Comparison of ENCODE assay signal across 35 cellular contexts in genomic region chr6:169022079-169022478, GRCh38.
DNase-seq lines count a peak whose midpoint lies in the region; ATAC-seq, FAIRE-seq and TF ChIP-seq lines count a peak whose summit lies in the region.
"Had no signal": no experiment of that assay in that cellular context is flagged by ENCODE, and none has a peak within 500 bp of the region (broad histone marks: within the 10 kb centered on the region; RNA-seq: fewer than 3 reads in every experiment).

No MANE protein-coding gene starts in this region.

- TF ChIP-seq CTCF in HepG2 (CRISPR knock-in tag; IDR thresholded peaks at IDR 0.05) (peak; percentile 46), right lobe of liver (IDR thresholded peaks at IDR 0.05) (no peak), VCaP (conservative IDR thresholded peaks at IDR 0.05) (peak; percentile 28; the same call in 1 of the 2 replicates), lower lobe of right lung (IDR thresholded peaks at IDR 0.05) (no peak)

- no peak overlapping the region for H3K9ac ChIP-seq in HepG2 (ENCODE audit: insufficient read depth, low read depth, low read length)
- H3K9ac ChIP-seq: BLaER1, parathyroid adenoma had no signal

- no TSS peak for BruUV-seq in HepG2 (replicated peaks; lab: Mats Ljungman, UMichigan)

- no peaks in the 10 kb centered on the region for H4K20me1 ChIP-seq in HepG2 (ENCODE audit: insufficient read depth, low read length)
- H4K20me1 ChIP-seq: BLaER1 had no signal

- in situ Hi-C loops in HepG2 (cut with HindIII; ENCODE audit: extremely low pct_ligation_motif_present, low pct_unique_long_range_greater_than_20kb), result no loop called here

- H3K36me3 ChIP-seq in HepG2 (replicated peaks in 1 of 2; ENCODE audit: control insufficient read depth in 1 of 2, insufficient read depth in 2 of 2, low read length in 2 of 2), result no peaks in the 10 kb centered on the region
- no peaks in the 10 kb centered on the region for H3K36me3 ChIP-seq in right lobe of liver
- H3K36me3 ChIP-seq in lower lobe of right lung, result no peaks in the 10 kb centered on the region
- H3K36me3 ChIP-seq: BLaER1, colonic mucosa, HAP-1, right atrium auricular region, uterus had no signal

- CTCF ChIA-PET in HepG2 (lab: Yijun Ruan, JAX; ENCODE audit: low intra/inter-chr PET ratio, low total read pairs), result no interaction called here

- peaks cover 0 to 6% of the 10 kb centered on the region in 2 experiments; a peak in 1 of 5 replicates for H3K27me3 ChIP-seq in HepG2 (ENCODE audit: control insufficient read depth in 1 of 2, insufficient read depth in 2 of 2, low read length in 2 of 2)
- H3K27me3 ChIP-seq in right lobe of liver, result no peaks in the 10 kb centered on the region
- H3K27me3 ChIP-seq in lower lobe of right lung (ENCODE audit: low read depth), result peaks cover 5% of the 10 kb centered on the region
- H3K27me3 ChIP-seq: BLaER1, colonic mucosa, right atrium auricular region, uterus had no signal

- H3K79me2 ChIP-seq in HepG2 (ENCODE audit: insufficient read depth, low read length), result no peaks in the 10 kb centered on the region
- H3K79me2 ChIP-seq: parathyroid adenoma had no signal

- POLR2A ChIA-PET in HepG2 (lab: Yijun Ruan, JAX), result no interaction called here

- DNase-seq in HepG2 (ENCODE audit: low spot score) (no peak), right lobe of liver (no peak), iPS-NIHi11 (ENCODE audit: low spot score) (peak; percentile 26), lower lobe of right lung (no peak), cerebellar cortex (ENCODE audit: low spot score) (no peak)
- DNase-seq: activated CD4-positive, alpha-beta T cell treated with anti-CD3 and anti-CD28 coated beads, Interleukin-2, amount 10 ng/mL, durations not matched to agents 7 days and 5 days; activated gamma-delta T cell; activated naive CD8-positive, alpha-beta T cell treated with anti-CD3 and anti-CD28 coated beads for 36 hours; activated T-cell treated with anti-CD3 and anti-CD28 coated beads, Interleukin-2, amount 50 U/mL, for 1 hour; anterior cingulate cortex; colonic mucosa; effector CD8-positive, alpha-beta T cell; mesenchymal stem cell; MV-4-11; NCI-H1694 treated with DMSO at 0.1 percent for 48 hours; NCI-H524; SHP77 treated with DMSO at 0.1 percent for 48 hours; stimulated activated CD4-positive, alpha-beta T cell treated with anti-CD3 and anti-CD28 coated beads, Interleukin-1b, Interleukin-23, amount 100 ng/mL, for 48 hours; stimulated activated naive CD8-positive, alpha-beta T cell treated with anti-CD3 and anti-CD28 coated beads, Interleukin-15, Interleukin-2, amounts not matched to agents 100 U/mL and 50 U/mL, for 24 hours; SW 1271; T-helper 9 cell; uterus had no signal

- TF ChIP-seq EP300 in HepG2 (IDR thresholded peaks at IDR 0.05; ENCODE audit: low read depth in 2 of 2, low read length in 2 of 2) (no peak), HepG2 (CRISPR knock-in tag; IDR thresholded peaks at IDR 0.05; ENCODE audit: borderline replicate concordance) (no peak)

- TF ChIP-seq POLR2A in HepG2 (IDR thresholded peaks at IDR 0.05; ENCODE audit: insufficient read depth in 1 of 2, low read depth in 2 of 2, low read length in 2 of 2) (no peak), right lobe of liver (IDR thresholded peaks at IDR 0.05) (no peak)

- ATAC-seq in HepG2 (no peak), right lobe of liver (no peak), lower lobe of right lung (no peak), HG03378 (IDR thresholded peaks at IDR 0.05; ENCODE audit: unreplicated experiment) (no peak)
- ATAC-seq: left lobe of liver; Panc1; stimulated activated naive CD8-positive, alpha-beta T cell treated with anti-CD3 and anti-CD28 coated beads, Interleukin-15, Interleukin-2, amounts not matched to agents 100 U/mL and 50 U/mL, for 24 hours had no signal

- H3K4me1 ChIP-seq in HepG2 (ENCODE audit: insufficient read depth, low read length) (no peaks in the 10 kb centered on the region), right lobe of liver (no peaks in the 10 kb centered on the region), lower lobe of right lung (no peaks in the 10 kb centered on the region)
- H3K4me1 ChIP-seq: colonic mucosa, HAP-1, parathyroid adenoma, right atrium auricular region, uterus had no signal

- no peak overlapping the region for H2AFZ ChIP-seq in HepG2 (ENCODE audit: low read length)
- H2AFZ ChIP-seq: parathyroid adenoma had no signal

- TF ChIP-seq RAD21 in HepG2 (CRISPR knock-in tag; IDR thresholded peaks at IDR 0.05), result no peak

- H3K4me2 ChIP-seq in HepG2 (ENCODE audit: low read depth, low read length), result no peak overlapping the region
- H3K4me2 ChIP-seq: BLaER1, smooth muscle cell had no signal

- no peak for FAIRE-seq in HepG2 (lab: Jason Lieb, UNC)
- FAIRE-seq: bronchial epithelial cell, GM12891, islet of Langerhans had no signal

- WGBS in HepG2 (ENCODE audit: low lambda C conversion rate), result 34% methylated on average over 12 of the region's 12 CpGs
- WGBS in right lobe of liver (ENCODE audit: insufficient coverage, low coverage, low lambda C conversion rate, missing lambda C conversion rate), result 64% methylated on average over 10 of the region's 12 CpGs

- H3K27ac ChIP-seq in HepG2 (ENCODE audit: extremely low read length, insufficient read depth, low read length), result no peak overlapping the region
- no peak overlapping the region for H3K27ac ChIP-seq in right lobe of liver
- H3K27ac ChIP-seq in VCaP, result no peak overlapping the region
- H3K27ac ChIP-seq in lower lobe of right lung, result no peak overlapping the region
- H3K27ac ChIP-seq: BLaER1, colonic mucosa, epithelial cell of prostate, parathyroid adenoma, right atrium auricular region, uterus had no signal

- H3K4me3 ChIP-seq in HepG2 (replicated peaks in 1 of 3; ENCODE audit: insufficient read depth in 1 of 3, low read depth in 2 of 3, low read length in 3 of 3) (no peak overlapping the region), right lobe of liver (no peak overlapping the region), lower lobe of right lung (no peak overlapping the region)
- H3K4me3 ChIP-seq: BLaER1, colonic mucosa, HAP-1, right atrium auricular region, smooth muscle cell, uterus had no signal

- intact Hi-C loops in HepG2 (cut with micrococcal nuclease; ENCODE audit: unreplicated experiment) (no loop called here), right lobe of liver (cut with DNase I) (no loop called here), lower lobe of right lung (cut with DNase I) (no loop called here)

- peaks cover 13% of the 10 kb centered on the region; the same call in 1 of the 2 replicates for H3K9me3 ChIP-seq in HepG2 (ENCODE audit: low read length)
- H3K9me3 ChIP-seq in right lobe of liver, result no peaks in the 10 kb centered on the region
- peaks cover 3% of the 10 kb centered on the region for H3K9me3 ChIP-seq in lower lobe of right lung
- H3K9me3 ChIP-seq: colonic mucosa, HAP-1 had no signal

TF ChIP-seq in HepG2, 621 proteins besides CTCF, POLR2A, EP300 and RAD21:
- TF ChIP-seq ZNF10 (CRISPR knock-in tag; IDR thresholded peaks at IDR 0.05; ENCODE audit: borderline replicate concordance, low read depth) (no peak), STAG1 (CRISPR knock-in tag; IDR thresholded peaks at IDR 0.05) (peak; percentile 63)
TF ChIP-seq in HepG2: peak in this region for 1.

Comparison
In these comparisons a context has a peak if more than half of its experiments do, and no peak if none do; other contexts are left out.
1. CTCF ChIP-seq: peak in HepG2 (single experiment) and VCaP (single experiment); none in right lobe of liver (0 of 4) and lower lobe of right lung (single experiment).